Comparison of ENCODE assay signal across 11 cellular contexts in genomic region chr1:244065960-244066388, GRCh38. TPM values are rescaled to one million over a fixed set of nuclear protein-coding genes. Genes with fewer than 3 reads are reported as not detected.
A peak's percentile ranks its signal among the peaks of the same experiment; 100 is the strongest.
DNase-seq lines count a peak whose midpoint lies in the region; ATAC-seq and TF ChIP-seq lines count a peak whose summit lies in the region.
"Had no signal": no experiment of that assay in that cellular context is flagged by ENCODE, and none has a peak within 500 bp of the region (broad histone marks: within the 10 kb centered on the region; RNA-seq: fewer than 3 reads in every experiment).

No MANE protein-coding gene starts in this region.

- POLR2A ChIA-PET in activated CD8-positive, alpha-beta T cell treated with anti-CD3 and anti-CD28 coated beads, Interleukin-2, amount 10 ng/mL, durations not matched to agents 7 days and 5 days (lab: Charles Lee), result no interaction called here

- H3K9me3 Mint-ChIP-seq in brain, result peaks cover 0 to 8% (median 2%) of the 10 kb centered on the region in 5 experiments
- no peaks in the 10 kb centered on the region for H3K9me3 Mint-ChIP-seq in activated CD8-positive, alpha-beta T cell treated with anti-CD3 and anti-CD28 coated beads, Interleukin-2, amount 10 ng/mL, durations not matched to agents 7 days and 5 days (ENCODE audit: insufficient read depth)
- H3K9me3 Mint-ChIP-seq: naive thymus-derived CD8-positive, alpha-beta T cell had no signal

- DNase-seq in AML-193 (lab: John Stamatoyannopoulos, UW) (peak; percentile 22 to 38), NCI-H226 (peak; percentile 74), inferior parietal cortex (ENCODE audit: extremely low spot score) (peak; percentile 25), RPMI8226 (no peak)
- DNase-seq in activated CD8-positive, alpha-beta T cell treated with anti-CD3 and anti-CD28 coated beads, Interleukin-2, amount 10 ng/mL, durations not matched to agents 7 days and 5 days, result no peak
- DNase-seq: naive thymus-derived CD8-positive, alpha-beta T cell; NCI-H526 treated with DMSO at 0.1 percent for 48 hours; T-helper 2 cell had no signal

- no peaks in the 10 kb centered on the region for H3K36me3 Mint-ChIP-seq in brain
- no peaks in the 10 kb centered on the region for H3K36me3 Mint-ChIP-seq in activated CD8-positive, alpha-beta T cell treated with anti-CD3 and anti-CD28 coated beads, Interleukin-2, amount 10 ng/mL, durations not matched to agents 7 days and 5 days (ENCODE audit: low read depth)
- H3K36me3 Mint-ChIP-seq: naive thymus-derived CD8-positive, alpha-beta T cell had no signal

- no peak for TF ChIP-seq CTCF in brain (conservative IDR thresholded peaks at IDR 0.05)

- H3K27ac Mint-ChIP-seq in brain, result peak overlapping the region in 3 of 5 experiments; percentile 78 to 98 (median 93)
- no peak overlapping the region for H3K27ac Mint-ChIP-seq in activated CD8-positive, alpha-beta T cell treated with anti-CD3 and anti-CD28 coated beads, Interleukin-2, amount 10 ng/mL, durations not matched to agents 7 days and 5 days
- H3K27ac Mint-ChIP-seq: naive thymus-derived CD8-positive, alpha-beta T cell had no signal

- CTCF ChIA-PET in activated CD8-positive, alpha-beta T cell treated with anti-CD3 and anti-CD28 coated beads, Interleukin-2, amount 10 ng/mL, durations not matched to agents 7 days and 5 days (lab: Charles Lee), result interaction anchor here (1.1 kb wide), 1 partner anchor 10 kb away, joined by 5 read pairs; no protein-coding TSS in a partner anchor

- peaks cover 56% of the 10 kb centered on the region for H3K4me1 Mint-ChIP-seq in brain
- H3K4me1 Mint-ChIP-seq in activated CD8-positive, alpha-beta T cell treated with anti-CD3 and anti-CD28 coated beads, Interleukin-2, amount 10 ng/mL, durations not matched to agents 7 days and 5 days (ENCODE audit: low read depth), result peaks cover 5% of the 10 kb centered on the region

- H3K4me3 Mint-ChIP-seq in brain, result peak overlapping the region in 2 of 5 experiments; percentile 75 to 85
- no peak overlapping the region for H3K4me3 Mint-ChIP-seq in activated CD8-positive, alpha-beta T cell treated with anti-CD3 and anti-CD28 coated beads, Interleukin-2, amount 10 ng/mL, durations not matched to agents 7 days and 5 days
- H3K4me3 Mint-ChIP-seq: naive thymus-derived CD8-positive, alpha-beta T cell had no signal

- H3K27me3 Mint-ChIP-seq in brain, result no peaks in the 10 kb centered on the region
- peaks cover 2% of the 10 kb centered on the region for H3K27me3 Mint-ChIP-seq in activated CD8-positive, alpha-beta T cell treated with anti-CD3 and anti-CD28 coated beads, Interleukin-2, amount 10 ng/mL, durations not matched to agents 7 days and 5 days (ENCODE audit: low read depth)
- H3K27me3 Mint-ChIP-seq: naive thymus-derived CD8-positive, alpha-beta T cell had no signal

- ATAC-seq in GM19467 (IDR thresholded peaks at IDR 0.05; ENCODE audit: unreplicated experiment) (no peak), HG03159 (IDR thresholded peaks at IDR 0.05; ENCODE audit: unreplicated experiment) (no peak)
- no peak for ATAC-seq in activated CD8-positive, alpha-beta T cell treated with anti-CD3 and anti-CD28 coated beads, Interleukin-2, amount 10 ng/mL, durations not matched to agents 7 days and 5 days
- ATAC-seq: naive thymus-derived CD8-positive, alpha-beta T cell had no signal

RNA-seq across cellular contexts. Expression of gene ZBTB18, which starts 14.9 kb away (rescaled TPM):
- polyA plus RNA-seq in brain (ENCODE audit: insufficient read depth, low read depth, low replicate concordance), result 27.4 TPM
- 10 to 100 TPM; 11.0 to 11.7 TPM for total RNA-seq in activated CD8-positive, alpha-beta T cell treated with anti-CD3 and anti-CD28 coated beads, Interleukin-2, amount 10 ng/mL, durations not matched to agents 7 days and 5 days

Comparison
In these comparisons a context has a peak if more than half of its experiments do, and no peak if none do; other contexts are left out.
1. DNase-seq: peak in AML-193 (2 of 2), NCI-H226 (single experiment) and inferior parietal cortex (single experiment); none in RPMI8226 (single experiment) and activated CD8-positive, alpha-beta T cell treated with anti-CD3 and anti-CD28 coated beads, Interleukin-2, amount 10 ng/mL, durations not matched to agents 7 days and 5 days (single experiment).